ENCODE assay signal across 22 cellular contexts in genomic region chr2:126106006-126106405, GRCh38.
"Had no signal": no experiment of that assay in that cellular context is flagged by ENCODE, and none has a peak within 500 bp of the region (broad histone marks: within the 10 kb centered on the region; RNA-seq: fewer than 3 reads in every experiment).

No MANE protein-coding gene starts in this region.

- H3K27me3 ChIP-seq: MG63 had no signal

- H3K36me3 ChIP-seq: MG63 had no signal

- H3K27ac Mint-ChIP-seq: T-cell had no signal

- H3K27me3 Mint-ChIP-seq: T-cell had no signal

- H3K4me1 Mint-ChIP-seq: T-cell had no signal

- H3K4me3 Mint-ChIP-seq: T-cell had no signal

- FAIRE-seq: RCC 7860 had no signal

- H3K4me3 ChIP-seq: MG63 had no signal

- H3K4me2 ChIP-seq: SK-N-SH had no signal

- H3K36me3 Mint-ChIP-seq: T-cell had no signal

- DNase-seq: KBM-7, MG63, NCI-H1092, NCI-H1105 treated with DMSO at 0.1 percent for 48 hours, NCI-H1417 treated with DMSO at 0.1 percent for 48 hours, NCI-H146, NCI-H1694 treated with DMSO at 0.1 percent for 48 hours, NCI-H2029, NCI-H2081 treated with DMSO at 0.1 percent for 48 hours, NCI-H2171, NCI-H226, NCI-H446, NCI-H510A, NCI-H524 treated with DMSO at 0.1 percent for 48 hours, NCI-H69, NCI-H774, Right ventricle myocardium superior, RPMI8226, SK-N-SH, SW 1271, T-cell had no signal

- H3K9ac ChIP-seq: SK-N-SH had no signal

- ATAC-seq: T-cell had no signal

- H3K9me3 ChIP-seq: MG63, SK-N-SH had no signal
